8 cellular contexts compared by ENCODE assay signal in genomic region chr2:136582631-136583205, GRCh38.
DNase-seq lines count a peak whose midpoint lies in the region; ATAC-seq and TF ChIP-seq lines count a peak whose summit lies in the region.

No MANE protein-coding gene starts in this region.

- no TSS peak for BruUV-seq in mammary epithelial cell (replicated peaks; lab: Mats Ljungman, UMichigan)

- peaks cover 0 to 6% of the 10 kb centered on the region in 2 donors for H3K27me3 Mint-ChIP-seq in CD8-positive, alpha-beta memory T cell

- CTCF ChIA-PET in mammary epithelial cell (lab: Charles Lee; ENCODE audit: low non-redundant PET) = no interaction called here
- CTCF ChIA-PET in CD8-positive, alpha-beta memory T cell (lab: Charles Lee) = no interaction called here

- no peak overlapping the region for H3K4me2 ChIP-seq in mammary epithelial cell (ENCODE audit: insufficient read depth, low read depth, low read length)
- no peak overlapping the region for H3K4me2 ChIP-seq in osteoblast (ENCODE audit: insufficient read depth, low read length)

- H2AFZ ChIP-seq in mammary epithelial cell (ENCODE audit: low read depth, low read length) (no peak overlapping the region), osteoblast (ENCODE audit: low read length) (no peak overlapping the region)

- H3K36me3 Mint-ChIP-seq in CD8-positive, alpha-beta memory T cell = no peaks in the 10 kb centered on the region

- no peak overlapping the region for H3K4me3 Mint-ChIP-seq in CD8-positive, alpha-beta memory T cell

- TF ChIP-seq CTCF in mammary epithelial cell (conservative IDR thresholded peaks at IDR 0.05 in 1 of 2, IDR thresholded peaks at IDR 0.05 in 1 of 2; ENCODE audit: extremely low read depth in 1 of 2, insufficient read depth in 1 of 2, low read depth in 1 of 2, low read length in 2 of 2) (no peak), osteoblast (IDR thresholded peaks at IDR 0.05; ENCODE audit: extremely low read depth, low read depth, low read length) (no peak)

- H3K9me3 Mint-ChIP-seq in CD8-positive, alpha-beta memory T cell = peaks cover 0 to 3% (median 2%) of the 10 kb centered on the region in 5 donors

- peak; percentile 50 for DNase-seq in activated CD8-positive, alpha-beta memory T cell treated with anti-CD3 and anti-CD28 coated beads, Interleukin-2, amount 50 U/mL, for 48 hours
- no peak for DNase-seq in activated CD8-positive, alpha-beta memory T cell treated with anti-CD3 and anti-CD28 coated beads for 24 hours
- peak; percentile 13 for DNase-seq in M059J (ENCODE audit: low read depth)
- peak; percentile 1 for DNase-seq in mammary epithelial cell
- DNase-seq in osteoblast (ENCODE audit: insufficient read length, low spot score, missing footprints) = peak; percentile 23
- no peak for DNase-seq in CD8-positive, alpha-beta memory T cell

- H3K27me3 ChIP-seq in mammary epithelial cell (ENCODE audit: insufficient read depth, low read length) (no peaks in the 10 kb centered on the region), osteoblast (ENCODE audit: insufficient read depth, low read length) (no peaks in the 10 kb centered on the region)
- no peaks in the 10 kb centered on the region for H3K27me3 ChIP-seq in CD8-positive, alpha-beta memory T cell (ENCODE audit: insufficient read depth, low read length, poor library complexity, severe bottlenecking)

- H3K4me3 ChIP-seq in mammary epithelial cell (replicated peaks in 1 of 3; ENCODE audit: insufficient read depth in 1 of 3, low read depth in 2 of 3, low read length in 3 of 3) = no peak overlapping the region
- no peak overlapping the region for H3K4me3 ChIP-seq in osteoblast (ENCODE audit: insufficient read depth, low read length)
- no peak overlapping the region for H3K4me3 ChIP-seq in CD8-positive, alpha-beta memory T cell (ENCODE audit: low read length)

- H3K9ac ChIP-seq in mammary epithelial cell (ENCODE audit: insufficient read depth, low read length) = no peak overlapping the region

- intact Hi-C loops in mammary epithelial cell (cut with micrococcal nuclease) = no loop called here

- H3K9me3 ChIP-seq in mammary epithelial cell (replicated peaks; ENCODE audit: insufficient read depth, low read length) = no peaks in the 10 kb centered on the region
- no peaks in the 10 kb centered on the region for H3K9me3 ChIP-seq in osteoblast (ENCODE audit: low read depth, low read length)
- no peaks in the 10 kb centered on the region for H3K9me3 ChIP-seq in CD8-positive, alpha-beta memory T cell (ENCODE audit: low read length)

- H4K20me1 ChIP-seq in mammary epithelial cell (ENCODE audit: insufficient read depth, low read length) (no peaks in the 10 kb centered on the region), osteoblast (ENCODE audit: insufficient read depth, low read length) (no peaks in the 10 kb centered on the region)

- in situ Hi-C loops in mammary epithelial cell (cut with MboI; ENCODE audit: low sequenced_read_pairs in 2 of 2) = no loop called here

- H3K27ac ChIP-seq in mammary epithelial cell (ENCODE audit: insufficient read depth, low read depth, low read length) (no peak overlapping the region), osteoblast (ENCODE audit: low read depth, low read length) (no peak overlapping the region)
- H3K27ac ChIP-seq in CD8-positive, alpha-beta memory T cell (ENCODE audit: low read depth, low read length) = no peak overlapping the region

- no peaks in the 10 kb centered on the region for H3K79me2 ChIP-seq in mammary epithelial cell (ENCODE audit: insufficient read depth, low read length)
- H3K79me2 ChIP-seq in osteoblast (ENCODE audit: insufficient read depth, low read length) = no peaks in the 10 kb centered on the region

- H3K27ac Mint-ChIP-seq in CD8-positive, alpha-beta memory T cell = no peak overlapping the region

- H3K4me1 Mint-ChIP-seq in CD8-positive, alpha-beta memory T cell = no peaks in the 10 kb centered on the region

- POLR2A ChIA-PET in CD8-positive, alpha-beta memory T cell (lab: Charles Lee) = no interaction called here

- no peak for ATAC-seq in GM19452 (IDR thresholded peaks at IDR 0.05; ENCODE audit: unreplicated experiment)
- no peak for ATAC-seq in GM21390 (IDR thresholded peaks at IDR 0.05; ENCODE audit: unreplicated experiment)

- H3K36me3 ChIP-seq in mammary epithelial cell (ENCODE audit: insufficient read depth, low read length) (no peaks in the 10 kb centered on the region), osteoblast (ENCODE audit: insufficient read depth, low read length) (no peaks in the 10 kb centered on the region)
- no peaks in the 10 kb centered on the region for H3K36me3 ChIP-seq in CD8-positive, alpha-beta memory T cell (ENCODE audit: insufficient read depth, low read length)

- H3K4me1 ChIP-seq in mammary epithelial cell (ENCODE audit: insufficient read depth, low read length) (no peaks in the 10 kb centered on the region), osteoblast (ENCODE audit: insufficient read depth, low read length) (no peaks in the 10 kb centered on the region)
- H3K4me1 ChIP-seq in CD8-positive, alpha-beta memory T cell (ENCODE audit: insufficient read depth, low read length) = no peaks in the 10 kb centered on the region

- dilution Hi-C loops in mammary epithelial cell (cut with HindIII; ENCODE audit: low sequenced_read_pairs) = no loop called here

- WGBS in mammary epithelial cell (ENCODE audit: low coverage, missing lambda C conversion rate) = 15% methylated on average over 4 of the region's 4 CpGs

Comparison
In these comparisons a context has a peak if more than half of its experiments do, and no peak if none do; other contexts are left out.
1. DNase-seq: peak in activated CD8-positive, alpha-beta memory T cell treated with anti-CD3 and anti-CD28 coated beads, Interleukin-2, amount 50 U/mL, for 48 hours (single experiment), M059J (single experiment), mammary epithelial cell (single experiment) and osteoblast (single experiment); none in activated CD8-positive, alpha-beta memory T cell treated with anti-CD3 and anti-CD28 coated beads for 24 hours (single experiment) and CD8-positive, alpha-beta memory T cell (0 of 5).